ENCODE assay signal across 27 cellular contexts in genomic region chr13:54805743-54806142, GRCh38.
"Had no signal": no experiment of that assay in that cellular context is flagged by ENCODE, and none has a peak within 500 bp of the region (broad histone marks: within the 10 kb centered on the region; RNA-seq: fewer than 3 reads in every experiment).

No MANE protein-coding gene starts in this region.

- H3K27ac ChIP-seq: stomach, suprapubic skin, testis, thoracic aorta, thyroid gland, tibial artery, tibial nerve, transverse colon, upper lobe of left lung, upper lobe of right lung, uterus, vagina had no signal

- H3K36me3 ChIP-seq: stomach, suprapubic skin, thoracic aorta, thyroid gland, tibial artery, tibial nerve, transverse colon, upper lobe of left lung, upper lobe of right lung, uterus, vagina had no signal

- H3K4me1 ChIP-seq: stomach, suprapubic skin, testis, thyroid gland, tibial artery, tibial nerve, transverse colon, upper lobe of left lung, upper lobe of right lung, uterus, vagina had no signal

- H3K4me3 ChIP-seq: stomach, suprapubic skin, testis, thoracic aorta, thyroid gland, tibial artery, tibial nerve, transverse colon, upper lobe of left lung, upper lobe of right lung, uterus, vagina had no signal

- H3K9me3 ChIP-seq: stomach, suprapubic skin, testis, thoracic aorta, thyroid gland, tibial artery, tibial nerve, upper lobe of left lung, upper lobe of right lung, uterus, vagina had no signal

- DNase-seq: stimulated activated CD4-positive, alpha-beta T cell treated with anti-CD3 and anti-CD28 coated beads, Interleukin-2, amount 100 ng/mL, for 48 hours; stimulated activated CD4-positive, alpha-beta T cell treated with anti-CD3 and anti-CD28 coated beads, Interleukin-4, amount 100 ng/mL, for 1 hour; stimulated activated CD4-positive, alpha-beta T cell treated with anti-CD3 and anti-CD28 coated beads, Interleukin-4, amount 100 ng/mL, for 24 hours; stimulated activated CD4-positive, alpha-beta T cell treated with anti-CD3 and anti-CD28 coated beads, Interleukin-4, amount 100 ng/mL, for 4 hours; stimulated activated CD8-positive, alpha-beta memory T cell treated with anti-CD3 and anti-CD28 coated beads, Interleukin-4, amount 100 ng/mL, for 48 hours; stimulated activated naive B cell treated with anti-CD40 and anti-IgM and Interleukin-4, amounts not matched to agents 10 μg/mL and 1 μg/mL and 100 μg/mL, for 72 hours; stimulated activated naive CD4-positive, alpha-beta T cell; stimulated activated naive CD4-positive, alpha-beta T cell treated with Interleukin-2 at 50 U/mL for 16 hours; stimulated activated naive CD8-positive, alpha-beta T cell treated with anti-CD3 and anti-CD28 coated beads, Interleukin-15, amount 100 ng/mL, for 72 hours; stimulated activated naive CD8-positive, alpha-beta T cell treated with anti-CD3 and anti-CD28 coated beads, Interleukin-15, Interleukin-2, amounts not matched to agents 100 U/mL and 50 U/mL, for 24 hours; stomach; substantia nigra; testis; thyroid gland; tibial artery; transverse colon; trophoblast cell; upper lobe of left lung; upper lobe of right lung; uterus had no signal

- FAIRE-seq: urothelium cell line had no signal

- ATAC-seq: stimulated activated effector memory CD8-positive, alpha-beta T cell treated with anti-CD3 and anti-CD28 coated beads, Interleukin-12 subunit alpha, Interleukin-12 subunit beta, amount 100 ng/mL, for 72 hours; stimulated activated memory B cell treated with anti-CD40 and anti-IgM and Interleukin-4, amounts not matched to agents 10 μg/mL and 1 μg/mL and 100 μg/mL, for 72 hours; stimulated activated naive B cell treated with anti-CD40 and anti-IgM and Interleukin-4, amounts not matched to agents 10 μg/mL and 1 μg/mL and 100 μg/mL, for 72 hours; stimulated activated naive CD8-positive, alpha-beta T cell treated with anti-CD3 and anti-CD28 coated beads, Interleukin-15, amount 100 ng/mL, for 72 hours; stimulated activated naive CD8-positive, alpha-beta T cell treated with anti-CD3 and anti-CD28 coated beads, Interleukin-15, Interleukin-2, amounts not matched to agents 100 U/mL and 50 U/mL, for 24 hours; upper lobe of right lung had no signal

- H3K27me3 ChIP-seq: stomach, suprapubic skin, testis, thyroid gland, tibial artery, tibial nerve, transverse colon, upper lobe of left lung, upper lobe of right lung, uterus, vagina had no signal
